In the genomic region with DNA sequence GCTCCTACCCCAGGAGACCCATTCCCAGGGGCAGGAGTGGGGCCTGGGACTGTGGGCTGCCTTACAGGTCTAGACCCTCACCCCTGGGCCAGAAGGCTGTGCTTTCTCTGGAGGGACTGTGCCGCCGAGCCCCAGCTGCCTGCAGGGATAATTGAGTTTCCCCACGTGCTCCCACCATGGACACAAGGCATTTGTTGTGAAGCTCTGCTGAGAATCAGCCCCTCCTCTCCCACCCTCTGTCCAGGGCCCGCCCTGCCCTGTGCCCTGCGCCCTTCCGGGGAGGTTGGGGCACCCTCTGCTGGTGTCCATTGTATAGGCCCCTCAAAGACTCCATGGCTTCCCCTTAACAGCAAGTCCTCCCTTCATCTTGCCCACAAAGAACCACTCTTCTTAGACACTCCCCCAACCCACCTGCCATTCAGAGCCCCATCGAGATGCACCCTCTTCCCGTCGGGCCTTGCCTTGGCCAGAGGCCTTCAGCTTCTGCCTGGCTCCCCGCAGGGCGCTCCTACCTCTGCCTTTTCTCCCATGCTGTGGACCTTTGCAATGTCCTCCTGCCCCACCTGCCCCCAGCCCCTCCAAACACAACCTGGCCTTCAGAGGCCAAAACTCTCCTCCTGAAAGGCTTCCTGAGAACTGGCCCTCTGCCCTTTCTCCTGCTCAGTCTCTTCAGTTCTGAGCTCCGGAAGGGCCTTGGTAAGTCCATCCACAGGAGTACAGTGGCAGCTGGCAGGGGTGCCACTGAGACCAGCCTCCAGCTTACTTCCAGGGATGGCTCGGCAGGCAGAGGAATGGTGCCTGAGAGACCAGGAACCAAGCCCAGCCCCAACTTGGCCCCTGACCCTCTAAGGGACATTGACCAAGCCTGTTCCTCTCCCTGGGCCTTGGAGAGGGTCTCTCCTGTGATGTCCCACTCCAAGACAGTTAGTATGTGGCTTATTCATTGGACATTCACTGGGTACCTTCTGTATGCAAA, we compare ENCODE assay signal across 18 cellular contexts. TPM values are rescaled to one million over a fixed set of nuclear protein-coding genes. Genes with fewer than 3 reads are reported as not detected.
DNase-seq lines count a peak whose midpoint lies in the region; ATAC-seq, FAIRE-seq and TF ChIP-seq lines count a peak whose summit lies in the region.
"Had no signal": no experiment of that assay in that cellular context is flagged by ENCODE, and none has a peak within 500 bp of the region (broad histone marks: within the 10 kb centered on the region; RNA-seq: fewer than 3 reads in every experiment).

No MANE protein-coding gene starts in this region.

- no peaks in the 10 kb centered on the region for H3K36me3 ChIP-seq in HEK293 (ENCODE audit: control insufficient read depth in 2 of 2, insufficient read depth in 1 of 2, low read length in 2 of 2)
- H3K36me3 ChIP-seq in H1 (ENCODE audit: control insufficient read depth in 2 of 4, insufficient read depth in 4 of 4, low read length in 3 of 4), result no peaks in the 10 kb centered on the region
- no peaks in the 10 kb centered on the region for H3K36me3 ChIP-seq in parathyroid adenoma (ENCODE audit: control insufficient read depth, insufficient read depth, low read length)
- H3K36me3 ChIP-seq in small intestine (ENCODE audit: control insufficient read depth in 2 of 2, insufficient read depth in 2 of 2, low read length in 2 of 2), result no peaks in the 10 kb centered on the region
- no peaks in the 10 kb centered on the region for H3K36me3 ChIP-seq in Peyer's patch
- H3K36me3 ChIP-seq: adrenal gland, prostate gland had no signal

- H3K27me3 Mint-ChIP-seq in endothelial cell (ENCODE audit: unreplicated experiment), result peaks cover 20% of the 10 kb centered on the region

- H3K4me1 Mint-ChIP-seq in endothelial cell (ENCODE audit: unreplicated experiment), result no peaks in the 10 kb centered on the region

- peak overlapping the region; percentile 32 for H3K4ac ChIP-seq in H1 (replicated peaks; ENCODE audit: insufficient read length, low read depth, low read length)

- no peak overlapping the region; the same call in 1 of the 2 replicates for H2BK5ac ChIP-seq in H1 (ENCODE audit: low read depth, low read length)

- no peak for FAIRE-seq in A549 (lab: Jason Lieb, UNC)
- no peak for FAIRE-seq in H1 (lab: Jason Lieb, UNC)
- no peak for FAIRE-seq in small intestine (lab: Jason Lieb, UNC)

- no peaks in the 10 kb centered on the region for H3K36me3 Mint-ChIP-seq in endothelial cell (ENCODE audit: low read depth, unreplicated experiment)

- no peak overlapping the region for H3K18ac ChIP-seq in H1 (ENCODE audit: extremely low read depth, low read length)

- peaks cover 15 to 59% (median 47%) of the 10 kb centered on the region in 4 experiments for H3K27me3 ChIP-seq in H1 (replicated peaks in 1 of 4; ENCODE audit: control insufficient read depth in 3 of 4, extremely low read depth in 1 of 4, insufficient read depth in 3 of 4, low read length in 3 of 4)
- no peaks in the 10 kb centered on the region for H3K27me3 ChIP-seq in parathyroid adenoma (ENCODE audit: control insufficient read depth, insufficient read depth, low read length)
- peaks cover 5 to 6% of the 10 kb centered on the region in 2 donors for H3K27me3 ChIP-seq in small intestine (ENCODE audit: control insufficient read depth in 2 of 2, insufficient read depth in 2 of 2, low read length in 2 of 2)
- peaks cover 0 to 8% of the 10 kb centered on the region in 2 donors for H3K27me3 ChIP-seq in Peyer's patch

- H2BK20ac ChIP-seq in H1 (ENCODE audit: low read length), result peak overlapping the region; percentile 48; the same call in 1 of the 2 replicates

- peak overlapping the region; percentile 96 for H4K91ac ChIP-seq in H1 (replicated peaks; ENCODE audit: insufficient read length, low read length)

- TF ChIP-seq EP300 in A549 (IDR thresholded peaks at IDR 0.05) (no peak), H1 (IDR thresholded peaks at IDR 0.05; ENCODE audit: borderline replicate concordance in 1 of 2, low read depth in 2 of 2, low read length in 2 of 2) (no peak)

- no peak overlapping the region for H4K5ac ChIP-seq in H1 (ENCODE audit: insufficient read length, low read depth, low read length)

- H3K9ac ChIP-seq in H1 (replicated peaks in 1 of 4; ENCODE audit: extremely low read depth in 1 of 4, low read depth in 3 of 4, low read length in 3 of 4) (no peak overlapping the region), parathyroid adenoma (no peak overlapping the region)

- H2AK5ac ChIP-seq in H1 (ENCODE audit: low read depth, low read length), result peak overlapping the region; percentile 66; the same call in 1 of the 2 replicates

- no peaks in the 10 kb centered on the region for H3K79me1 ChIP-seq in H1 (ENCODE audit: low read depth, low read length)

- POLR2A ChIA-PET in A549 (lab: Yijun Ruan, JAX), result no interaction called here
- POLR2A ChIA-PET in HEK293 (lab: Yijun Ruan, JAX), result interaction anchor here (1.1 kb wide), 1 partner anchor 15 kb away, joined by 4 read pairs; no protein-coding TSS in a partner anchor
- POLR2A ChIA-PET in H1 (lab: Charles Lee; ENCODE audit: partially characterized antibody), result interaction anchor here (1.0 to 5.4 kb wide), 5 partner anchors 9 to 24 kb away, joined by 3 to 60 read pairs (median 12); no protein-coding TSS in a partner anchor

- H4K20me1 ChIP-seq in H1 (replicated peaks in 1 of 2; ENCODE audit: control insufficient read depth in 1 of 2, insufficient read depth in 2 of 2, low read length in 2 of 2), result no peaks in the 10 kb centered on the region

- H3K14ac ChIP-seq in H1 (ENCODE audit: insufficient read length), result no peak overlapping the region

- H3K9me3 ChIP-seq in A549, result no peaks in the 10 kb centered on the region
- H3K9me3 ChIP-seq in HEK293 (ENCODE audit: control insufficient read depth, insufficient read depth, low read depth, low read length), result no peaks in the 10 kb centered on the region
- no peaks in the 10 kb centered on the region for H3K9me3 ChIP-seq in H1 (ENCODE audit: insufficient read depth in 2 of 2, low read depth in 1 of 2, low read length in 1 of 2)
- no peaks in the 10 kb centered on the region for H3K9me3 ChIP-seq in parathyroid adenoma (ENCODE audit: control insufficient read depth, low read length)
- H3K9me3 ChIP-seq in small intestine (ENCODE audit: control insufficient read depth, low read depth), result no peaks in the 10 kb centered on the region
- H3K9me3 ChIP-seq in Peyer's patch, result no peaks in the 10 kb centered on the region
- H3K9me3 ChIP-seq: adrenal gland, prostate gland had no signal

- H3K23ac ChIP-seq in H1 (ENCODE audit: insufficient read length), result no peak overlapping the region

- H3K79me2 ChIP-seq in H1 (ENCODE audit: control insufficient read depth in 1 of 2, insufficient read depth in 2 of 2, low read length in 2 of 2) (no peaks in the 10 kb centered on the region), parathyroid adenoma (no peaks in the 10 kb centered on the region)
- H3K79me2 ChIP-seq: hepatocyte had no signal

- no peak overlapping the region; the same call in 1 of the 2 replicates for H4K8ac ChIP-seq in H1 (ENCODE audit: extremely low read depth, insufficient read depth, low read length)

- H3K4me2 ChIP-seq in A549 (no peak overlapping the region), H1 (ENCODE audit: insufficient read depth in 1 of 2, low read depth in 2 of 2, low read length in 2 of 2) (no peak overlapping the region; a peak in 1 of 4 replicates), parathyroid adenoma (ENCODE audit: low read length) (no peak overlapping the region)

- H3K4me1 ChIP-seq in A549 (peaks cover 30% of the 10 kb centered on the region), HEK293 (ENCODE audit: control insufficient read depth, insufficient read depth, low read length) (peaks cover 3% of the 10 kb centered on the region; the same call in 1 of the 2 replicates), H1 (replicated peaks in 1 of 4; ENCODE audit: control insufficient read depth in 3 of 4, insufficient read depth in 4 of 4, low read length in 3 of 4) (peaks cover 3 to 27% (median 14%) of the 10 kb centered on the region in 4 experiments), parathyroid adenoma (no peaks in the 10 kb centered on the region), small intestine (ENCODE audit: control insufficient read depth in 2 of 2, insufficient read depth in 1 of 2, low read depth in 1 of 2, low read length in 1 of 2) (peaks cover 0 to 3% of the 10 kb centered on the region in 2 donors), Peyer's patch (peaks cover 0 to 32% (median 25%) of the 10 kb centered on the region in 4 donors)

- H2BK120ac ChIP-seq in H1 (replicated peaks; ENCODE audit: low read depth, low read length), result no peak overlapping the region

- ATAC-seq in A549, result peak; percentile 13 to 34; a peak in 3 of 6 replicates
- ATAC-seq: effector memory CD8-positive, alpha-beta T cell had no signal

- CTCF ChIA-PET in A549 (lab: Yijun Ruan, JAX), result interaction anchor here (0.6 to 15.0 kb wide), 3 partner anchors 18 to 80 kb away, joined by 3 to 719 read pairs (median 5); a partner anchor contains a TSS
- CTCF ChIA-PET in HEK293 (lab: Yijun Ruan, JAX), result interaction anchor here (0.7 to 1.9 kb wide), 4 partner anchors 18 to 284 kb away, joined by 3 to 7 read pairs (median 4); no protein-coding TSS in a partner anchor
- CTCF ChIA-PET in H1 (lab: Charles Lee; ENCODE audit: partially characterized antibody), result interaction anchor here (0.6 to 7.2 kb wide), 9 partner anchors 11 to 260 kb away, joined by 3 to 144 read pairs (median 4); no protein-coding TSS in a partner anchor

- TF ChIP-seq CTCF in A549 (IDR thresholded peaks at IDR 0.05) (no peak), HEK293 (tag by site-specific recombination; IDR thresholded peaks at IDR 0.05) (no peak), H1 (IDR thresholded peaks at IDR 0.05; ENCODE audit: control extremely low read depth in 1 of 3, insufficient read depth in 1 of 3, low read depth in 1 of 3, low read length in 3 of 3) (peak in 2 of 3 experiments; percentile 5 to 19; a peak in 1 of 4 replicates), parathyroid adenoma (IDR thresholded peaks at IDR 0.05) (no peak), endothelial cell (IDR thresholded peaks at IDR 0.05; ENCODE audit: unreplicated experiment) (no peak), Peyer's patch (IDR thresholded peaks at IDR 0.05) (no peak)

- H3K9me3 Mint-ChIP-seq in endothelial cell (ENCODE audit: unreplicated experiment), result no peaks in the 10 kb centered on the region
- H3K9me3 Mint-ChIP-seq: effector memory CD8-positive, alpha-beta T cell had no signal

- no peak overlapping the region for H3K4me3 Mint-ChIP-seq in endothelial cell (ENCODE audit: unreplicated experiment)

- TF ChIP-seq RAD21 in A549 (conservative IDR thresholded peaks at IDR 0.05 in 1 of 2, IDR thresholded peaks at IDR 0.05 in 1 of 2) (no peak), H1 (IDR thresholded peaks at IDR 0.05 in 1 of 2, conservative IDR thresholded peaks at IDR 0.05 in 1 of 2; ENCODE audit: low read depth in 2 of 2, low read length in 2 of 2) (no peak)

- 88% methylated on average over 9 of the region's 13 CpGs for WGBS in A549 (ENCODE audit: missing lambda C conversion rate)
- 85% methylated on average over 12 of the region's 13 CpGs; no CpG with 5 or more reads in 1 of the 2 experiments for WGBS in H1 (ENCODE audit: extremely low coverage in 1 of 2, insufficient coverage in 1 of 2, insufficient read length in 1 of 2, insufficient replicate concordance in 2 of 2, low coverage in 1 of 2, low lambda C conversion rate in 2 of 2, missing lambda C conversion rate in 1 of 2), 2 experiments
- WGBS in small intestine, 3 donors, result 78 to 83% (median 80%) methylated on average over 12 to 13 of the region's 13 CpGs

- H3K4me3 ChIP-seq in A549, result no peak overlapping the region
- no peak overlapping the region for H3K4me3 ChIP-seq in HEK293 (ENCODE audit: low read depth, low read length)
- peak overlapping the region in 1 of 4 experiments; percentile 64; a peak in 1 of 8 replicates for H3K4me3 ChIP-seq in H1 (ENCODE audit: extremely low read depth in 1 of 4, insufficient read depth in 2 of 4, low read depth in 3 of 4, low read length in 4 of 4)
- no peak overlapping the region for H3K4me3 ChIP-seq in parathyroid adenoma (ENCODE audit: low read depth, low read length)
- no peak overlapping the region for H3K4me3 ChIP-seq in small intestine (ENCODE audit: low read depth in 1 of 2, low read length in 2 of 2)
- no peak overlapping the region for H3K4me3 ChIP-seq in Peyer's patch
- H3K4me3 ChIP-seq: hepatocyte, prostate gland had no signal

- H2AFZ ChIP-seq in H1 (ENCODE audit: low read length) (no peak overlapping the region), parathyroid adenoma (no peak overlapping the region)
- H2AFZ ChIP-seq: hepatocyte had no signal

- DNase-seq in A549 (ENCODE audit: low read depth in 1 of 2, low spot score in 1 of 2) (no peak), H1 (ENCODE audit: low read depth in 1 of 2, low spot score in 2 of 2) (no peak), small intestine (no peak), endothelial cell (ENCODE audit: low spot score) (no peak), DMS 273 (lab: John Stamatoyannopoulos, UW; ENCODE audit: unreplicated experiment) (no peak), Peyer's patch (no peak)
- DNase-seq: adrenal gland; effector memory CD8-positive, alpha-beta T cell; IMR-90; mesenchymal stem cell; NCI-H2029 treated with DMSO at 0.1 percent for 48 hours; OCI-M1; T1000; trophoblast cell had no signal

- no peak overlapping the region for H3K56ac ChIP-seq in H1 (replicated peaks; ENCODE audit: insufficient read length, low read depth, low read length)

- peak overlapping the region; percentile 90; the same call in 1 of the 2 replicates for H2BK12ac ChIP-seq in H1 (ENCODE audit: low read depth, low read length)

- H3K27ac Mint-ChIP-seq in endothelial cell (ENCODE audit: unreplicated experiment), result no peak overlapping the region

- H3K27ac ChIP-seq in A549, result peak overlapping the region in 1 of 2 experiments; percentile 86; a peak in 3 of 6 replicates
- no peak overlapping the region for H3K27ac ChIP-seq in HEK293 (ENCODE audit: extremely low read depth, low read depth, low read length)
- no peak overlapping the region for H3K27ac ChIP-seq in H1 (ENCODE audit: low read depth, low read length)
- H3K27ac ChIP-seq in parathyroid adenoma, result peak overlapping the region; percentile 82
- H3K27ac ChIP-seq in small intestine (ENCODE audit: low read depth in 1 of 2, low read length in 1 of 2), result no peak overlapping the region
- H3K27ac ChIP-seq in Peyer's patch, result peak overlapping the region in 1 of 4 donors; percentile 9
- H3K27ac ChIP-seq: hepatocyte, prostate gland had no signal

- peaks cover 26% of the 10 kb centered on the region; the same call in 1 of the 2 replicates for H3K23me2 ChIP-seq in H1 (ENCODE audit: low read depth, low read length)

- TF ChIP-seq POLR2A in A549 (IDR thresholded peaks at IDR 0.05; ENCODE audit: low read length), result no peak
- TF ChIP-seq POLR2A in H1 (IDR thresholded peaks at IDR 0.05; ENCODE audit: control extremely low read depth in 1 of 2, low read depth in 2 of 2, low read length in 2 of 2), result no peak
- TF ChIP-seq POLR2A in Peyer's patch (IDR thresholded peaks at IDR 0.05), result no peak

- H2BK15ac ChIP-seq in H1 (ENCODE audit: low read length), result peak overlapping the region; percentile 81; the same call in 1 of the 2 replicates

RNA-seq across cellular contexts. Expression of a gene that starts 22.4 kb away (rescaled TPM):
- polyA plus RNA-seq in A549 (2011; rRNA removed) (2.6 and 3.6 TPM in 2 replicates), A549 (2017; fragmentation: RNase III; extraction: RNeasy Plus Mini Kit Qiagen cat#74134 plus additional on column Dnase treatment) (0.59 to 1.2 TPM (median 0.72 TPM) in 3 replicates), H1 (2011; rRNA removed) (3.6 and 4.1 TPM in 2 replicates), small intestine (1 to 10 TPM; 3.1 to 8.1 (median 6.0) TPM)
- polyA plus RNA-seq in A549 (2012; cell fraction: cytosol; rRNA removed), result 2.3 and 5.0 TPM in 2 replicates
- polyA plus RNA-seq in A549 (2012; cell fraction: nucleus; rRNA removed), result 8.1 and 8.6 TPM in 2 replicates
- 5.7 and 7.9 TPM in 2 replicates for polyA minus RNA-seq in A549 (2011; rRNA and poly(A)+ RNA removed)
- 2.1 and 2.8 TPM in 2 replicates for total RNA-seq in H1 (2021; fragmentation: NEBNext Ultra II Directional; extraction: Animal tissue kit (Norgen Biotek cat#: 25700))
- 2.4 TPM for polyA plus RNA-seq in H1 (2011; cell fraction: cytosol; rRNA removed)
- polyA plus RNA-seq in H1 (2011; cell fraction: nucleus; rRNA removed), result 4.9 TPM
- polyA plus RNA-seq in H1 (2012, experiment 1 of 2), result 2.1 to 5.2 TPM (median 4.3 TPM) in 4 replicates
- polyA plus RNA-seq in H1 (2012, experiment 2 of 2), result 1.3 TPM
- 1.7 TPM for polyA plus RNA-seq in H1 (2013, experiment 1 of 2)
- 2.1 TPM for polyA plus RNA-seq in H1 (2013, experiment 2 of 2)
- 0.90 and 5.2 TPM in 2 replicates for polyA minus RNA-seq in H1 (2011; rRNA and poly(A)+ RNA removed)
- polyA minus RNA-seq in H1 (2011; cell fraction: cytosol; rRNA and poly(A)+ RNA removed), result 2.0 TPM
- 1.7 TPM for polyA minus RNA-seq in H1 (2011; cell fraction: nucleus; rRNA and poly(A)+ RNA removed)
- total RNA-seq in endothelial cell (ENCODE audit: unreplicated experiment) (2.2 TPM), Peyer's patch (10 to 100 TPM in 3 of 4 donors, 1 to 10 TPM in 1; 2.5 to 18.4 (median 13.2) TPM)

RNA-seq across cellular contexts. Expression of a gene that starts 35.4 kb away (rescaled TPM):
- not detected in 2 replicates for polyA plus RNA-seq in A549 (2011; rRNA removed)
- polyA plus RNA-seq in A549 (2012; cell fraction: cytosol; rRNA removed), result not detected in 2 replicates
- polyA plus RNA-seq in A549 (2012; cell fraction: nucleus; rRNA removed), result not detected in 2 replicates
- not detected in 3 replicates for polyA plus RNA-seq in A549 (2017; fragmentation: RNase III; extraction: RNeasy Plus Mini Kit Qiagen cat#74134 plus additional on column Dnase treatment)
- not detected in 2 replicates for polyA minus RNA-seq in A549 (2011; rRNA and poly(A)+ RNA removed)
- not detected in 2 replicates for total RNA-seq in H1 (2021; fragmentation: NEBNext Ultra II Directional; extraction: Animal tissue kit (Norgen Biotek cat#: 25700))
- polyA plus RNA-seq in H1 (2011; rRNA removed), result not detected in 2 replicates
- not detected for polyA plus RNA-seq in H1 (2011; cell fraction: cytosol; rRNA removed)
- polyA plus RNA-seq in H1 (2011; cell fraction: nucleus; rRNA removed), result not detected
- 0.27 TPM in 1 of 4 replicates, not detected in the others for polyA plus RNA-seq in H1 (2012, experiment 1 of 2)
- not detected for polyA plus RNA-seq in H1 (2012, experiment 2 of 2)
- polyA plus RNA-seq in H1 (2013, experiment 1 of 2), result not detected
- polyA plus RNA-seq in H1 (2013, experiment 2 of 2), result not detected
- not detected in 2 replicates for polyA minus RNA-seq in H1 (2011; rRNA and poly(A)+ RNA removed)
- polyA minus RNA-seq in H1 (2011; cell fraction: cytosol; rRNA and poly(A)+ RNA removed), result not detected
- not detected for polyA minus RNA-seq in H1 (2011; cell fraction: nucleus; rRNA and poly(A)+ RNA removed)
- polyA plus RNA-seq in small intestine, result not detected
- not detected for total RNA-seq in endothelial cell (ENCODE audit: unreplicated experiment)
- total RNA-seq in Peyer's patch, result not detected
- total RNA-seq: adrenal gland, hepatocyte, IMR-90, prostate gland had no signal
- polyA plus RNA-seq: hepatocyte, IMR-90 had no signal

RNA-seq across cellular contexts. Expression of a gene that starts 48.5 kb away (rescaled TPM):
- not detected in 2 replicates for polyA plus RNA-seq in A549 (2011; rRNA removed)
- polyA plus RNA-seq in A549 (2012; cell fraction: cytosol; rRNA removed), result not detected in 2 replicates
- 0.05 TPM in 1 of 2 replicates, not detected in the other for polyA plus RNA-seq in A549 (2012; cell fraction: nucleus; rRNA removed)
- not detected in 3 replicates for polyA plus RNA-seq in A549 (2017; fragmentation: RNase III; extraction: RNeasy Plus Mini Kit Qiagen cat#74134 plus additional on column Dnase treatment)
- not detected in 2 replicates for polyA minus RNA-seq in A549 (2011; rRNA and poly(A)+ RNA removed)
- not detected in 2 replicates for total RNA-seq in H1 (2021; fragmentation: NEBNext Ultra II Directional; extraction: Animal tissue kit (Norgen Biotek cat#: 25700))
- polyA plus RNA-seq in H1 (2011; rRNA removed), result not detected in 2 replicates
- not detected for polyA plus RNA-seq in H1 (2011; cell fraction: cytosol; rRNA removed)
- polyA plus RNA-seq in H1 (2011; cell fraction: nucleus; rRNA removed), result not detected
- 0.25 TPM in 1 of 4 replicates, not detected in the others for polyA plus RNA-seq in H1 (2012, experiment 1 of 2)
- polyA plus RNA-seq in H1 (2012, experiment 2 of 2), result not detected
- not detected for polyA plus RNA-seq in H1 (2013, experiment 1 of 2)
- not detected for polyA plus RNA-seq in H1 (2013, experiment 2 of 2)
- polyA minus RNA-seq in H1 (2011; rRNA and poly(A)+ RNA removed), result not detected in 2 replicates
- not detected for polyA minus RNA-seq in H1 (2011; cell fraction: cytosol; rRNA and poly(A)+ RNA removed)
- polyA minus RNA-seq in H1 (2011; cell fraction: nucleus; rRNA and poly(A)+ RNA removed), result not detected
- polyA plus RNA-seq in small intestine, result under 1 TPM in 1 of 3 donors, not detected in 2; 0.07 TPM
- total RNA-seq in endothelial cell (ENCODE audit: unreplicated experiment), result not detected
- total RNA-seq in Peyer's patch, result not detected
- total RNA-seq: adrenal gland, hepatocyte, IMR-90, prostate gland had no signal
- polyA plus RNA-seq: adrenal gland, hepatocyte, IMR-90 had no signal

RNA-seq across cellular contexts. Expression of a gene that starts 58.6 kb away (rescaled TPM):
- not detected in 2 replicates for polyA plus RNA-seq in A549 (2011; rRNA removed)
- polyA plus RNA-seq in A549 (2012; cell fraction: cytosol; rRNA removed), result not detected in 2 replicates
- polyA plus RNA-seq in A549 (2012; cell fraction: nucleus; rRNA removed), result not detected in 2 replicates
- not detected in 3 replicates for polyA plus RNA-seq in A549 (2017; fragmentation: RNase III; extraction: RNeasy Plus Mini Kit Qiagen cat#74134 plus additional on column Dnase treatment)
- not detected in 2 replicates for polyA minus RNA-seq in A549 (2011; rRNA and poly(A)+ RNA removed)
- not detected in 2 replicates for total RNA-seq in H1 (2021; fragmentation: NEBNext Ultra II Directional; extraction: Animal tissue kit (Norgen Biotek cat#: 25700))
- polyA plus RNA-seq in H1 (2011; rRNA removed), result not detected in 2 replicates
- not detected for polyA plus RNA-seq in H1 (2011; cell fraction: cytosol; rRNA removed)
- polyA plus RNA-seq in H1 (2011; cell fraction: nucleus; rRNA removed), result not detected
- not detected in 4 replicates for polyA plus RNA-seq in H1 (2012, experiment 1 of 2)
- polyA plus RNA-seq in H1 (2012, experiment 2 of 2), result not detected
- not detected for polyA plus RNA-seq in H1 (2013, experiment 1 of 2)
- polyA plus RNA-seq in H1 (2013, experiment 2 of 2), result not detected
- polyA minus RNA-seq in H1 (2011; rRNA and poly(A)+ RNA removed), result not detected in 2 replicates
- not detected for polyA minus RNA-seq in H1 (2011; cell fraction: cytosol; rRNA and poly(A)+ RNA removed)
- polyA minus RNA-seq in H1 (2011; cell fraction: nucleus; rRNA and poly(A)+ RNA removed), result not detected
- polyA plus RNA-seq in small intestine, result not detected
- not detected for total RNA-seq in endothelial cell (ENCODE audit: unreplicated experiment)
- not detected for total RNA-seq in Peyer's patch
- total RNA-seq: adrenal gland, hepatocyte, IMR-90, prostate gland had no signal
- polyA plus RNA-seq: adrenal gland, hepatocyte, IMR-90 had no signal

Comparison
In these comparisons a context has a peak if more than half of its experiments do, and no peak if none do; other contexts are left out.
1. CTCF ChIP-seq: peak in H1 (2 of 3); none in A549 (single experiment), HEK293 (single experiment), parathyroid adenoma (single experiment), endothelial cell (single experiment) and Peyer's patch (0 of 6).